ENCODE assay signal across 1 cellular context in the genomic region with DNA sequence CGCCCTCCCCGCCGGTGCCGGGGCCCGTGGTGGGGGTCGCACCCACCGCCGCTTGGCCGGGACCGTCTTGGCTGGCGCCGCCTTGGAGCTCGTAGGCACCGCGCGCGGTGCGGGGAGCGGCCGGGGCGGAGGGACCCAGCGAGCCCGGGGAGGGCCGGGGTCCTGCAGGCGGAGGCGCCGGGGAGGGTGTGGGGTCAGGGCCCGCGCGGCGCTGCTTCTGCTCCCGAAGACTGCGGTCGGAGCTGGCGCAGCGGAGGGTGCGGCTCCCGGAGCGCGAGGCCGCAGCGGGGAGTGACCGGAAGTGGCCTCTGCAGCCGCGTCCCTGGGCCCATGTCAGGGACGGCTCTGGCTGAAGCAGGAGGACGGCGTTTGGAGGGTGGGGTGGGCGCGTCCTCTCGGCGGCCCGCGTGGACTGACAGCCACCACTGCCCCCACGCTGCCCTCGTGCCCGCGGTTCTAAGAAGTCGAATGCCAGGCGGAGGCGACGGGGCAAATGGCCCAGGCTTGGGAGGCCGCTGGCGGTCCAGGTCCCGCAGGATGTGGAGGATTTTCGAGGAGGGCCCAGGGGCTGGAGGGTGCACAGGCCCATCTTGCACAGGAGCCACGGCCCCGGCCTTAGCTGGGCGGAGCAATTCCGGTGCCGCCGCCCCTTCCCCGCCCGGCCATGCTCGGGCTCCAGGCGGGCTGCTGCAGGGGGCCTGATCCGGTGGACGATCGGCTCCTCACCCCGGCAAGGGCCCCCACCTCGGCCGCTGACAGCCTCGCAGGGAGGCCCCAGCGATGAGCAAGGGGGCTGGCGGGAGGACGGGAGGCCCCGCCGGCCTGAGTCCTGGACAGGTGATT.
TF ChIP-seq lines count a peak whose summit lies in the region.

No MANE protein-coding gene starts in this region.

TF ChIP-seq in HepG2, 621 proteins besides CTCF, POLR2A, EP300 and RAD21 (continued from another document):
- peak; percentile 53; the same call in 1 of the 2 replicates for TF ChIP-seq ZFP1 (CRISPR knock-in tag; IDR thresholded peaks at IDR 0.05)
- TF ChIP-seq NFIC (IDR thresholded peaks at IDR 0.05; ENCODE audit: low read length), result no peak
- TF ChIP-seq TEAD2 (CRISPR knock-in tag; IDR thresholded peaks at IDR 0.05), result no peak
- peak; percentile 87; the same call in 1 of the 2 replicates for TF ChIP-seq HDAC1 (CRISPR knock-in tag; IDR thresholded peaks at IDR 0.05)
- peak; percentile 47 for TF ChIP-seq AKAP8 (CRISPR knock-in tag; IDR thresholded peaks at IDR 0.05)
- no peak for TF ChIP-seq ZBTB21 (CRISPR knock-in tag; IDR thresholded peaks at IDR 0.05)
- no peak for TF ChIP-seq NR2F2 (IDR thresholded peaks at IDR 0.05; ENCODE audit: borderline replicate concordance, low read depth)
- TF ChIP-seq, protein P1, sequence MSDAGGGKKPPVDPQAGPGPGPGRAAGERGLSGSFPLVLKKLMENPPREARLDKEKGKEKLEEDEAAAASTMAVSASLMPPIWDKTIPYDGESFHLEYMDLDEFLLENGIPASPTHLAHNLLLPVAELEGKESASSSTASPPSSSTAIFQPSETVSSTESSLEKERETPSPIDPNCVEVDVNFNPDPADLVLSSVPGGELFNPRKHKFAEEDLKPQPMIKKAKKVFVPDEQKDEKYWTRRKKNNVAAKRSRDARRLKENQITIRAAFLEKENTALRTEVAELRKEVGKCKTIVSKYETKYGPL (CRISPR knock-in tag; IDR thresholded peaks at IDR 0.05), result no peak
- TF ChIP-seq GTF3A (CRISPR knock-in tag; conservative IDR thresholded peaks at IDR 0.05), result 0 out of 2 replicates have a peak, but pooled peaks have one; percentile 33
- TF ChIP-seq GZF1 (CRISPR knock-in tag; IDR thresholded peaks at IDR 0.05), result peak; percentile 70; the same call in 1 of the 2 replicates
- no peak for TF ChIP-seq ZNF7 (CRISPR knock-in tag; IDR thresholded peaks at IDR 0.05)
- TF ChIP-seq, protein P2, sequence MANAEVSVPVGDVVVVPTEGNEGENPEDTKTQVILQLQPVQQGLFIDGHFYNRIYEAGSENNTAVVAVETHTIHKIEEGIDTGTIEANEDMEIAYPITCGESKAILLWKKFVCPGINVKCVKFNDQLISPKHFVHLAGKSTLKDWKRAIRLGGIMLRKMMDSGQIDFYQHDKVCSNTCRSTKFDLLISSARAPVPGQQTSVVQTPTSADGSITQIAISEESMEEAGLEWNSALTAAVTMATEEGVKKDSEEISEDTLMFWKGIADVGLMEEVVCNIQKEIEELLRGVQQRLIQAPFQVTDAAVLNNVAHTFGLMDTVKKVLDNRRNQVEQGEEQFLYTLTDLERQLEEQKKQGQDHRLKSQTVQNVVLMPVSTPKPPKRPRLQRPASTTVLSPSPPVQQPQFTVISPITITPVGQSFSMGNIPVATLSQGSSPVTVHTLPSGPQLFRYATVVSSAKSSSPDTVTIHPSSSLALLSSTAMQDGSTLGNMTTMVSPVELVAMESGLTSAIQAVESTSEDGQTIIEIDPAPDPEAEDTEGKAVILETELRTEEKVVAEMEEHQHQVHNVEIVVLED (CRISPR knock-in tag; IDR thresholded peaks at IDR 0.05; ENCODE audit: borderline replicate concordance), result peak; percentile 72; the same call in 1 of the 2 replicates
- TF ChIP-seq, protein P3, sequence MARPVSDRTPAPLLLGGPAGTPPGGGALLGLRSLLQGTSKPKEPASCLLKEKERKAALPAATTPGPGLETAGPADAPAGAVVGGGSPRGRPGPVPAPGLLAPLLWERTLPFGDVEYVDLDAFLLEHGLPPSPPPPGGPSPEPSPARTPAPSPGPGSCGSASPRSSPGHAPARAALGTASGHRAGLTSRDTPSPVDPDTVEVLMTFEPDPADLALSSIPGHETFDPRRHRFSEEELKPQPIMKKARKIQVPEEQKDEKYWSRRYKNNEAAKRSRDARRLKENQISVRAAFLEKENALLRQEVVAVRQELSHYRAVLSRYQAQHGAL (CRISPR knock-in tag; IDR thresholded peaks at IDR 0.05; ENCODE audit: not compliant biosample characterization), result no peak
- peak; percentile 55; the same call in 1 of the 2 replicates for TF ChIP-seq ZNF879 (CRISPR knock-in tag; IDR thresholded peaks at IDR 0.05)
- TF ChIP-seq ARID2 (CRISPR knock-in tag; IDR thresholded peaks at IDR 0.05; ENCODE audit: borderline replicate concordance), result 0 out of 2 replicates have a peak, but pooled peaks have one; percentile 85
- TF ChIP-seq ERF (CRISPR knock-in tag; IDR thresholded peaks at IDR 0.05), result peak; percentile 81; the same call in 1 of the 2 replicates
- TF ChIP-seq KAT7 (CRISPR knock-in tag; IDR thresholded peaks at IDR 0.05; ENCODE audit: borderline replicate concordance), result peak; percentile 90; the same call in 1 of the 2 replicates
- TF ChIP-seq CBFB (CRISPR knock-in tag; IDR thresholded peaks at IDR 0.05), result peak; percentile 66
- TF ChIP-seq THYN1 (CRISPR knock-in tag; IDR thresholded peaks at IDR 0.05; ENCODE audit: borderline replicate concordance, low read depth), result no peak
- peak; percentile 83 for TF ChIP-seq ELF1 (CRISPR knock-in tag; IDR thresholded peaks at IDR 0.05)
- no peak for TF ChIP-seq ZNF75D (CRISPR knock-in tag; IDR thresholded peaks at IDR 0.05; ENCODE audit: borderline replicate concordance)
- TF ChIP-seq ZFP36L2 (CRISPR knock-in tag; IDR thresholded peaks at IDR 0.05), result no peak
- no peak for TF ChIP-seq NPAS2 (CRISPR knock-in tag; IDR thresholded peaks at IDR 0.05; ENCODE audit: borderline replicate concordance)
- TF ChIP-seq, protein P4, sequence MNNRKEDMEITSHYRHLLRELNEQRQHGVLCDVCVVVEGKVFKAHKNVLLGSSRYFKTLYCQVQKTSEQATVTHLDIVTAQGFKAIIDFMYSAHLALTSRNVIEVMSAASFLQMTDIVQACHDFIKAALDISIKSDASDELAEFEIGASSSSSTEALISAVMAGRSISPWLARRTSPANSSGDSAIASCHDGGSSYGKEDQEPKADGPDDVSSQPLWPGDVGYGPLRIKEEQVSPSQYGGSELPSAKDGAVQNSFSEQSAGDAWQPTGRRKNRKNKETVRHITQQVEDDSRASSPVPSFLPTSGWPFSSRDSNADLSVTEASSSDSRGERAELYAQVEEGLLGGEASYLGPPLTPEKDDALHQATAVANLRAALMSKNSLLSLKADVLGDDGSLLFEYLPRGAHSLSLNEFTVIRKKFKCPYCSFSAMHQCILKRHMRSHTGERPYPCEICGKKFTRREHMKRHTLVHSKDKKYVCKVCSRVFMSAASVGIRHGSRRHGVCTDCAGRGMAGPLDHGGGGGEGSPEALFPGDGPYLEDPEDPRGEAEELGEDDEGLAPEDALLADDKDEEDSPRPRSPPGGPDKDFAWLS (CRISPR knock-in tag; IDR thresholded peaks at IDR 0.05; ENCODE audit: borderline replicate concordance), result no peak
- no peak for TF ChIP-seq ZSCAN22 (CRISPR knock-in tag; IDR thresholded peaks at IDR 0.05)
- no peak for TF ChIP-seq ZNF672 (CRISPR knock-in tag; IDR thresholded peaks at IDR 0.05)
- TF ChIP-seq BRCA1 (CRISPR knock-in tag; IDR thresholded peaks at IDR 0.05), result peak; percentile 50; the same call in 1 of the 2 replicates
- TF ChIP-seq ZNF766 (CRISPR knock-in tag; IDR thresholded peaks at IDR 0.05; ENCODE audit: borderline replicate concordance), result no peak
